8 cellular contexts compared by ENCODE assay signal in the genomic region with DNA sequence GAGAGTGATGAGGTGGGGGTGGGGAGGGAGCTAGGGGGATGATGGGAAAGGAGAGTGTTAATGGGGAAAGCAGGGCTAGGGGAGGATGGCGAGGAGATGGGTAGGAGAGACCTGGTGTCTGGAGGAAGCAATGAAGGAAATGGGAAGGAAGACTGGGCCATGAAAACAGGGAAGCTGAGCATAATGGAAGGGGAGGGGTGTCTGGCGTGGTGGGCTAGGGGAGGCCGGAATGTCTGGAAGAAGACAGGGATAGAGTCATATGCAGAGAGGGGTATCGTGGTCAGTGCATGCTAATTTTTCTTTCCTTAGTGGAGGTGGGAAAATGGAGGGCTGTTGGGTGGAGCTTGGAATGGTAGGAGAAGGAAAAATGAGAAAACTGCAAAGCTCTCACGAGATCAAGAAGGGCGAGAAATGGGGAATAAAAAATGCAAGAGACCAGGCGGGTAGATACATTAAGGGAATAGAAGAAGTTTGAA. TPM values are rescaled to one million over a fixed set of nuclear protein-coding genes. Genes with fewer than 3 reads are reported as not detected.
DNase-seq lines count a peak whose midpoint lies in the region; ATAC-seq and TF ChIP-seq lines count a peak whose summit lies in the region.

No MANE protein-coding gene starts in this region.

- no peak overlapping the region for H2BK12ac ChIP-seq in neuronal stem cell (ENCODE audit: low read length)

- WGBS in neuronal stem cell (ENCODE audit: extremely low coverage in 2 of 2, insufficient read length in 2 of 2, insufficient replicate concordance in 1 of 2), 2 donors = no CpG with 5 or more reads among the region's 7 CpGs

- peak overlapping the region; percentile 47 for H2AK5ac ChIP-seq in neuronal stem cell (ENCODE audit: low read depth, low read length)

- peaks cover 3% of the 10 kb centered on the region for H4K20me1 ChIP-seq in PC-9 (ENCODE audit: insufficient read depth)

- no peak overlapping the region for H3K23ac ChIP-seq in neuronal stem cell (ENCODE audit: low read depth, low read length, poor library complexity)

- H3K9me3 Mint-ChIP-seq in endothelial cell (ENCODE audit: unreplicated experiment) = no peaks in the 10 kb centered on the region

- H3K36me3 ChIP-seq in PC-9 (ENCODE audit: low read depth) (peaks cover 6% of the 10 kb centered on the region), neuronal stem cell (replicated peaks in 1 of 2; ENCODE audit: control insufficient read depth in 2 of 2, insufficient read depth in 2 of 2, low read length in 2 of 2) (peaks cover 45 to 72% of the 10 kb centered on the region in 2 donors)

- H3K4me2 ChIP-seq in PC-9 = peak overlapping the region; percentile 89
- H3K4me2 ChIP-seq in neuronal stem cell (ENCODE audit: insufficient read depth, low read length, poor library complexity, severe bottlenecking) = peak overlapping the region; percentile 71

- H2AFZ ChIP-seq in PC-9 (peak overlapping the region; percentile 71), neuronal stem cell (ENCODE audit: low read length) (peak overlapping the region; percentile 91)

- no peak overlapping the region for H4K91ac ChIP-seq in neuronal stem cell (ENCODE audit: low read depth, low read length, poor library complexity)

- H3K27ac ChIP-seq in PC-9 = no peak overlapping the region
- H3K27ac ChIP-seq in neuronal stem cell (replicated peaks; ENCODE audit: low read length) = peak overlapping the region; percentile 49

- H3K4ac ChIP-seq in neuronal stem cell (ENCODE audit: low read length) = no peak overlapping the region

- H3K4me3 ChIP-seq in PC-9 = peak overlapping the region; percentile 67
- H3K4me3 ChIP-seq in neuronal stem cell (ENCODE audit: low read length in 2 of 2) = peak overlapping the region; percentile 94 to 97

- H3K9me3 ChIP-seq in PC-9 (ENCODE audit: insufficient read depth, low read depth) = no peaks in the 10 kb centered on the region
- no peaks in the 10 kb centered on the region for H3K9me3 ChIP-seq in neuronal stem cell (replicated peaks in 1 of 2; ENCODE audit: control insufficient read depth in 2 of 2, insufficient read depth in 1 of 2, low read depth in 1 of 2, low read length in 2 of 2)

- peaks cover 42% of the 10 kb centered on the region for H3K79me2 ChIP-seq in PC-9 (ENCODE audit: low read depth)

- ATAC-seq in GM19035 (IDR thresholded peaks at IDR 0.05; ENCODE audit: unreplicated experiment) = peak; percentile 3

- H3K4me1 ChIP-seq in PC-9 (replicated peaks; ENCODE audit: insufficient read depth) (peaks cover 18% of the 10 kb centered on the region), neuronal stem cell (ENCODE audit: control insufficient read depth in 2 of 2, insufficient read depth in 1 of 2, low read depth in 1 of 2, low read length in 2 of 2) (peaks cover 3 to 12% of the 10 kb centered on the region in 2 donors)

- peak overlapping the region; percentile 85 for H2BK5ac ChIP-seq in neuronal stem cell (ENCODE audit: low read length)

- DNase-seq in PC-9 = no peak
- no peak for DNase-seq in endothelial cell (ENCODE audit: low spot score)
- no peak for DNase-seq in neuronal stem cell (ENCODE audit: low spot score)
- no peak for DNase-seq in NK-92 (lab: John Stamatoyannopoulos, UW; ENCODE audit: unreplicated experiment)
- DNase-seq in NCI-H524 treated with DMSO at 0.1 percent for 48 hours (lab: John Stamatoyannopoulos, UW) = no peak
- DNase-seq in D341Med (ENCODE audit: low spot score) = no peak
- DNase-seq in NCI-H1092 (lab: John Stamatoyannopoulos, UW) = no peak

- no peaks in the 10 kb centered on the region for H3K9me2 ChIP-seq in PC-9 (ENCODE audit: insufficient read depth)

- H3K27ac Mint-ChIP-seq in endothelial cell (ENCODE audit: unreplicated experiment) = peak overlapping the region; percentile 88

- TF ChIP-seq CTCF in PC-9 (conservative IDR thresholded peaks at IDR 0.05) (no peak), endothelial cell (IDR thresholded peaks at IDR 0.05; ENCODE audit: unreplicated experiment) (no peak)

- peaks cover 17% of the 10 kb centered on the region for H3K27me3 Mint-ChIP-seq in endothelial cell (ENCODE audit: unreplicated experiment)

- H3K14ac ChIP-seq in neuronal stem cell (ENCODE audit: low read length) = peak overlapping the region; percentile 82

- CTCF ChIA-PET in PC-9 (lab: Charles Lee) = interaction anchor here (0.9 kb wide), 1 partner anchor 61 kb away, joined by 4 read pairs; no protein-coding TSS in a partner anchor

- H3K9ac ChIP-seq in neuronal stem cell (ENCODE audit: low read depth, low read length, poor library complexity) = peak overlapping the region; percentile 97

- H3K27me3 ChIP-seq in PC-9 (ENCODE audit: insufficient read depth, low read depth) (no peaks in the 10 kb centered on the region), neuronal stem cell (ENCODE audit: control insufficient read depth in 3 of 3, insufficient read depth in 3 of 3, low read depth in 1 of 3, low read length in 3 of 3) (no peaks in the 10 kb centered on the region)

- H3K18ac ChIP-seq in neuronal stem cell (ENCODE audit: low read length) = peak overlapping the region; percentile 87

- no peak overlapping the region for H4K8ac ChIP-seq in neuronal stem cell (ENCODE audit: low read depth, low read length)

- POLR2A ChIA-PET in PC-9 (lab: Charles Lee; ENCODE audit: unreplicated experiment) = interaction anchor here (0.5 to 1.3 kb wide), 7 partner anchors 9 to 1230 kb away, joined by 3 to 16 read pairs (median 4); a partner anchor contains a TSS

- H2BK120ac ChIP-seq in neuronal stem cell (ENCODE audit: low read depth, low read length) = no peak overlapping the region

- H2BK15ac ChIP-seq in neuronal stem cell (ENCODE audit: low read length) = no peak overlapping the region

- peak overlapping the region; percentile 94 for H3K4me3 Mint-ChIP-seq in endothelial cell (ENCODE audit: unreplicated experiment)

- H3K36me3 Mint-ChIP-seq in endothelial cell (ENCODE audit: low read depth, unreplicated experiment) = peaks cover 46% of the 10 kb centered on the region

- peaks cover 10% of the 10 kb centered on the region; the same call in 1 of the 2 replicates for H3F3A ChIP-seq in PC-9 (ENCODE audit: insufficient read depth, low read depth)

- peaks cover 74% of the 10 kb centered on the region for H3K4me1 Mint-ChIP-seq in endothelial cell (ENCODE audit: unreplicated experiment)

- peaks cover 21% of the 10 kb centered on the region for H3K79me1 ChIP-seq in neuronal stem cell (ENCODE audit: low read depth, low read length)

- intact Hi-C loops in PC-9 (cut with micrococcal nuclease; ENCODE audit: unreplicated experiment) = loop anchor here (5.0 to 10.0 kb wide), 4 partner anchors 43 to 128 kb away; a partner anchor contains a TSS

- BruUV-seq in PC-9 (replicated peaks; lab: Mats Ljungman, UMichigan) = no TSS peak

RNA-seq across cellular contexts. Expression of a gene that starts 0.4 kb away (rescaled TPM):
- total RNA-seq in PC-9 (2021) (104 and 122 TPM in 2 replicates), endothelial cell (ENCODE audit: unreplicated experiment) (154 TPM)
- polyA plus RNA-seq in neuronal stem cell (2013, experiment 1 of 2) = 95.2 TPM
- polyA plus RNA-seq in neuronal stem cell (2013, experiment 2 of 2) = 93.6 TPM

RNA-seq across cellular contexts. Expression of a gene that starts 0.7 kb away (rescaled TPM):
- total RNA-seq in PC-9 (2021) (77.0 and 77.6 TPM in 2 replicates), endothelial cell (ENCODE audit: unreplicated experiment) (61.0 TPM)
- polyA plus RNA-seq in neuronal stem cell (2013, experiment 1 of 2) = 71.2 TPM
- 69.3 TPM for polyA plus RNA-seq in neuronal stem cell (2013, experiment 2 of 2)

RNA-seq across cellular contexts. Expression of a gene that starts 7.0 kb away (rescaled TPM):
- 45.2 and 62.5 TPM in 2 replicates for total RNA-seq in PC-9 (2021)
- 82.1 TPM for total RNA-seq in endothelial cell (ENCODE audit: unreplicated experiment)
- polyA plus RNA-seq in neuronal stem cell (2013, experiment 1 of 2) = 51.0 TPM
- polyA plus RNA-seq in neuronal stem cell (2013, experiment 2 of 2) = 50.1 TPM

RNA-seq across cellular contexts. Expression of a gene that starts 30.1 kb away (rescaled TPM):
- 42.9 and 53.7 TPM in 2 replicates for total RNA-seq in PC-9 (2021)
- total RNA-seq in endothelial cell (ENCODE audit: unreplicated experiment) = 58.0 TPM
- polyA plus RNA-seq in neuronal stem cell (2013, experiment 1 of 2) = 58.1 TPM
- 56.9 TPM for polyA plus RNA-seq in neuronal stem cell (2013, experiment 2 of 2)

RNA-seq across cellular contexts. Expression of a gene that starts 35.5 kb away (rescaled TPM):
- total RNA-seq in PC-9 (2021) (25.9 and 31.3 TPM in 2 replicates), endothelial cell (ENCODE audit: unreplicated experiment) (26.1 TPM)
- 7.3 TPM for polyA plus RNA-seq in neuronal stem cell (2013, experiment 1 of 2)
- 7.4 TPM for polyA plus RNA-seq in neuronal stem cell (2013, experiment 2 of 2)
